Comparison of ENCODE assay signal across 1 cellular context in the genomic region with DNA sequence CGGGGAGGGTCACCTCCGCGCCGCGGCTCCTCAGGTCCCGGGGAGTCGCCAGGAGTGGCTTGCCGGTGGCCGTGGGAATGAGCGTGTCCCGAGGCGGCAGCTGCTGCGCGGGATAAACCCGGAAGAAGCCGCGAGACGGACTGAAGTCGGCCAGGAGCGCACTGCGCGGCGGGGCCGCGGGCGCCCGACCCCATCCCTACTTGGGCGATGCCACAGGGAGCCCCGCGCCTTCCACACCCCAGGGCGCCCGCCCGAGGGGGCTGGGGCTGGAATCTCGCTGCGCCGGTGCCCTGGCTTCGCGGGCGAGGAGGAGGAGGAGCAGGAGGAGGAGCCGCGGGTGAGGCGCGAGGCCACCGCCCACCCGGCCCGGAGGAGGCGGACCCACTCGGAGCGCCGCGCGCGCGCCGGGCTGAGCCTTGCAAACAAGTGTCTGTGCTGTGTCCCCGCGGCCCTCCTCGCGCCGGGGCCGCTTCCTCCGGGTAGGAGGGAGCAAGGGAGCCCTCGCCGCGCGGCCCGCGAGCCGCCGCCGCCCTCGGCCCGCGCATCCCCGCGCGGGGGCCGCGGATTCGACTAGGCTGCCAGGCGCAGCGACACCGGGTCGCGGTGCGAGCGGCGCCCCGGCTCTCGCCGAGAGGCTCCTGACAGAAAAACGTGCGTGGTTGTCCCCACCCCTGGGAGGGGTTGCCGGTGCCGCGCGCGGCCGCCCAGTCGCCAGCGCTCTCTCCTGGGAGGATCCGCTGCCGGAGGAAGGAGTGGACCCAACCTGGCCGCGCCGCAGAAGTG.
A peak's percentile ranks its signal among the peaks of the same experiment; 100 is the strongest.
TF ChIP-seq lines count a peak whose summit lies in the region.

A gene (plus strand): TSS at position 412 of the 783 bp plus-strand sequence.

TF ChIP-seq in HepG2, 621 proteins besides CTCF, POLR2A, EP300 and RAD21 (continued from another document and continues in another):
- TF ChIP-seq, protein P1, sequence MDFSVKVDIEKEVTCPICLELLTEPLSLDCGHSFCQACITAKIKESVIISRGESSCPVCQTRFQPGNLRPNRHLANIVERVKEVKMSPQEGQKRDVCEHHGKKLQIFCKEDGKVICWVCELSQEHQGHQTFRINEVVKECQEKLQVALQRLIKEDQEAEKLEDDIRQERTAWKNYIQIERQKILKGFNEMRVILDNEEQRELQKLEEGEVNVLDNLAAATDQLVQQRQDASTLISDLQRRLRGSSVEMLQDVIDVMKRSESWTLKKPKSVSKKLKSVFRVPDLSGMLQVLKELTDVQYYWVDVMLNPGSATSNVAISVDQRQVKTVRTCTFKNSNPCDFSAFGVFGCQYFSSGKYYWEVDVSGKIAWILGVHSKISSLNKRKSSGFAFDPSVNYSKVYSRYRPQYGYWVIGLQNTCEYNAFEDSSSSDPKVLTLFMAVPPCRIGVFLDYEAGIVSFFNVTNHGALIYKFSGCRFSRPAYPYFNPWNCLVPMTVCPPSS (IDR thresholded peaks at IDR 0.05): no peak
- TF ChIP-seq ZNF766 (CRISPR knock-in tag; IDR thresholded peaks at IDR 0.05; ENCODE audit: borderline replicate concordance): no peak
- TF ChIP-seq ISX (CRISPR knock-in tag; conservative IDR thresholded peaks at IDR 0.05): no peak
- peak; percentile 16; the same call in 1 of the 2 replicates for TF ChIP-seq ZNF34 (CRISPR knock-in tag; IDR thresholded peaks at IDR 0.05; ENCODE audit: borderline replicate concordance)
- TF ChIP-seq, protein P2, sequence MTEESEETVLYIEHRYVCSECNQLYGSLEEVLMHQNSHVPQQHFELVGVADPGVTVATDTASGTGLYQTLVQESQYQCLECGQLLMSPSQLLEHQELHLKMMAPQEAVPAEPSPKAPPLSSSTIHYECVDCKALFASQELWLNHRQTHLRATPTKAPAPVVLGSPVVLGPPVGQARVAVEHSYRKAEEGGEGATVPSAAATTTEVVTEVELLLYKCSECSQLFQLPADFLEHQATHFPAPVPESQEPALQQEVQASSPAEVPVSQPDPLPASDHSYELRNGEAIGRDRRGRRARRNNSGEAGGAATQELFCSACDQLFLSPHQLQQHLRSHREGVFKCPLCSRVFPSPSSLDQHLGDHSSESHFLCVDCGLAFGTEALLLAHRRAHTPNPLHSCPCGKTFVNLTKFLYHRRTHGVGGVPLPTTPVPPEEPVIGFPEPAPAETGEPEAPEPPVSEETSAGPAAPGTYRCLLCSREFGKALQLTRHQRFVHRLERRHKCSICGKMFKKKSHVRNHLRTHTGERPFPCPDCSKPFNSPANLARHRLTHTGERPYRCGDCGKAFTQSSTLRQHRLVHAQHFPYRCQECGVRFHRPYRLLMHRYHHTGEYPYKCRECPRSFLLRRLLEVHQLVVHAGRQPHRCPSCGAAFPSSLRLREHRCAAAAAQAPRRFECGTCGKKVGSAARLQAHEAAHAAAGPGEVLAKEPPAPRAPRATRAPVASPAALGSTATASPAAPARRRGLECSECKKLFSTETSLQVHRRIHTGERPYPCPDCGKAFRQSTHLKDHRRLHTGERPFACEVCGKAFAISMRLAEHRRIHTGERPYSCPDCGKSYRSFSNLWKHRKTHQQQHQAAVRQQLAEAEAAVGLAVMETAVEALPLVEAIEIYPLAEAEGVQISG (CRISPR knock-in tag; IDR thresholded peaks at IDR 0.05): peak; percentile 83
- no peak; the same call in 1 of the 2 replicates for TF ChIP-seq ZNF589 (CRISPR knock-in tag; conservative IDR thresholded peaks at IDR 0.05)
- TF ChIP-seq JDP2 (CRISPR knock-in tag; IDR thresholded peaks at IDR 0.05; ENCODE audit: borderline replicate concordance): no peak
- TF ChIP-seq ZC3H13 (CRISPR knock-in tag; IDR thresholded peaks at IDR 0.05): peak; percentile 25; the same call in 1 of the 2 replicates
- TF ChIP-seq, protein P3, sequence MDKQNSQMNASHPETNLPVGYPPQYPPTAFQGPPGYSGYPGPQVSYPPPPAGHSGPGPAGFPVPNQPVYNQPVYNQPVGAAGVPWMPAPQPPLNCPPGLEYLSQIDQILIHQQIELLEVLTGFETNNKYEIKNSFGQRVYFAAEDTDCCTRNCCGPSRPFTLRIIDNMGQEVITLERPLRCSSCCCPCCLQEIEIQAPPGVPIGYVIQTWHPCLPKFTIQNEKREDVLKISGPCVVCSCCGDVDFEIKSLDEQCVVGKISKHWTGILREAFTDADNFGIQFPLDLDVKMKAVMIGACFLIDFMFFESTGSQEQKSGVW (CRISPR knock-in tag; IDR thresholded peaks at IDR 0.05; ENCODE audit: borderline replicate concordance): no peak
- peak; percentile 73 for TF ChIP-seq HNRNPLL (IDR thresholded peaks at IDR 0.05; ENCODE audit: low read depth, low read length, poor library complexity, severe bottlenecking)
- peak; percentile 57; the same call in 1 of the 2 replicates for TF ChIP-seq PPARG (CRISPR knock-in tag; conservative IDR thresholded peaks at IDR 0.05)
- TF ChIP-seq NFIC (IDR thresholded peaks at IDR 0.05; ENCODE audit: low read length): no peak; the same call in 1 of the 2 replicates
- no peak; the same call in 1 of the 2 replicates for TF ChIP-seq HES4 (CRISPR knock-in tag; IDR thresholded peaks at IDR 0.05; ENCODE audit: borderline replicate concordance)
- peak; percentile 41; the same call in 1 of the 3 replicates for TF ChIP-seq MXI1 (IDR thresholded peaks at IDR 0.05; ENCODE audit: borderline replicate concordance, low read depth, low read length)
- no peak for TF ChIP-seq ZNF569 (CRISPR knock-in tag; IDR thresholded peaks at IDR 0.05; ENCODE audit: borderline replicate concordance)
- TF ChIP-seq NR2C2 (CRISPR knock-in tag; IDR thresholded peaks at IDR 0.05; ENCODE audit: borderline replicate concordance): no peak
- TF ChIP-seq, protein P4, sequence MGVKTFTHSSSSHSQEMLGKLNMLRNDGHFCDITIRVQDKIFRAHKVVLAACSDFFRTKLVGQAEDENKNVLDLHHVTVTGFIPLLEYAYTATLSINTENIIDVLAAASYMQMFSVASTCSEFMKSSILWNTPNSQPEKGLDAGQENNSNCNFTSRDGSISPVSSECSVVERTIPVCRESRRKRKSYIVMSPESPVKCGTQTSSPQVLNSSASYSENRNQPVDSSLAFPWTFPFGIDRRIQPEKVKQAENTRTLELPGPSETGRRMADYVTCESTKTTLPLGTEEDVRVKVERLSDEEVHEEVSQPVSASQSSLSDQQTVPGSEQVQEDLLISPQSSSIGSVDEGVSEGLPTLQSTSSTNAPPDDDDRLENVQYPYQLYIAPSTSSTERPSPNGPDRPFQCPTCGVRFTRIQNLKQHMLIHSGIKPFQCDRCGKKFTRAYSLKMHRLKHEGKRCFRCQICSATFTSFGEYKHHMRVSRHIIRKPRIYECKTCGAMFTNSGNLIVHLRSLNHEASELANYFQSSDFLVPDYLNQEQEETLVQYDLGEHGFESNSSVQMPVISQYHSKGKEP (CRISPR knock-in tag; IDR thresholded peaks at IDR 0.05): no peak
- TF ChIP-seq, protein P5, sequence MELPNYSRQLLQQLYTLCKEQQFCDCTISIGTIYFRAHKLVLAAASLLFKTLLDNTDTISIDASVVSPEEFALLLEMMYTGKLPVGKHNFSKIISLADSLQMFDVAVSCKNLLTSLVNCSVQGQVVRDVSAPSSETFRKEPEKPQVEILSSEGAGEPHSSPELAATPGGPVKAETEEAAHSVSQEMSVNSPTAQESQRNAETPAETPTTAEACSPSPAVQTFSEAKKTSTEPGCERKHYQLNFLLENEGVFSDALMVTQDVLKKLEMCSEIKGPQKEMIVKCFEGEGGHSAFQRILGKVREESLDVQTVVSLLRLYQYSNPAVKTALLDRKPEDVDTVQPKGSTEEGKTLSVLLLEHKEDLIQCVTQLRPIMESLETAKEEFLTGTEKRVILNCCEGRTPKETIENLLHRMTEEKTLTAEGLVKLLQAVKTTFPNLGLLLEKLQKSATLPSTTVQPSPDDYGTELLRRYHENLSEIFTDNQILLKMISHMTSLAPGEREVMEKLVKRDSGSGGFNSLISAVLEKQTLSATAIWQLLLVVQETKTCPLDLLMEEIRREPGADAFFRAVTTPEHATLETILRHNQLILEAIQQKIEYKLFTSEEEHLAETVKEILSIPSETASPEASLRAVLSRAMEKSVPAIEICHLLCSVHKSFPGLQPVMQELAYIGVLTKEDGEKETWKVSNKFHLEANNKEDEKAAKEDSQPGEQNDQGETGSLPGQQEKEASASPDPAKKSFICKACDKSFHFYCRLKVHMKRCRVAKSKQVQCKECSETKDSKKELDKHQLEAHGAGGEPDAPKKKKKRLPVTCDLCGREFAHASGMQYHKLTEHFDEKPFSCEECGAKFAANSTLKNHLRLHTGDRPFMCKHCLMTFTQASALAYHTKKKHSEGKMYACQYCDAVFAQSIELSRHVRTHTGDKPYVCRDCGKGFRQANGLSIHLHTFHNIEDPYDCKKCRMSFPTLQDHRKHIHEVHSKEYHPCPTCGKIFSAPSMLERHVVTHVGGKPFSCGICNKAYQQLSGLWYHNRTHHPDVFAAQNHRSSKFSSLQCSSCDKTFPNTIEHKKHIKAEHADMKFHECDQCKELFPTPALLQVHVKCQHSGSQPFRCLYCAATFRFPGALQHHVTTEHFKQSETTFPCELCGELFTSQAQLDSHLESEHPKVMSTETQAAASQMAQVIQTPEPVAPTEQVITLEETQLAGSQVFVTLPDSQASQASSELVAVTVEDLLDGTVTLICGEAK (IDR thresholded peaks at IDR 0.05): no peak
- TF ChIP-seq, protein P5 (CRISPR knock-in tag; IDR thresholded peaks at IDR 0.05): no peak; the same call in 1 of the 2 replicates
- no peak for TF ChIP-seq RFX1 (IDR thresholded peaks at IDR 0.05)
- 0 out of 2 replicates have a peak, but pooled peaks have one; percentile 33 for TF ChIP-seq ZNF557 (CRISPR knock-in tag; IDR thresholded peaks at IDR 0.05)
- TF ChIP-seq ZNF75D (CRISPR knock-in tag; IDR thresholded peaks at IDR 0.05; ENCODE audit: borderline replicate concordance): no peak
- TF ChIP-seq, protein P6, sequence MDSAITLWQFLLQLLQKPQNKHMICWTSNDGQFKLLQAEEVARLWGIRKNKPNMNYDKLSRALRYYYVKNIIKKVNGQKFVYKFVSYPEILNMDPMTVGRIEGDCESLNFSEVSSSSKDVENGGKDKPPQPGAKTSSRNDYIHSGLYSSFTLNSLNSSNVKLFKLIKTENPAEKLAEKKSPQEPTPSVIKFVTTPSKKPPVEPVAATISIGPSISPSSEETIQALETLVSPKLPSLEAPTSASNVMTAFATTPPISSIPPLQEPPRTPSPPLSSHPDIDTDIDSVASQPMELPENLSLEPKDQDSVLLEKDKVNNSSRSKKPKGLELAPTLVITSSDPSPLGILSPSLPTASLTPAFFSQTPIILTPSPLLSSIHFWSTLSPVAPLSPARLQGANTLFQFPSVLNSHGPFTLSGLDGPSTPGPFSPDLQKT (CRISPR knock-in tag; IDR thresholded peaks at IDR 0.05; ENCODE audit: borderline replicate concordance): no peak
- TF ChIP-seq KDM5A (IDR thresholded peaks at IDR 0.05; ENCODE audit: borderline replicate concordance, low read length): no peak
- TF ChIP-seq ZNF234 (CRISPR knock-in tag; conservative IDR thresholded peaks at IDR 0.05): 0 out of 2 replicates have a peak, but pooled peaks have one; percentile 25
- TF ChIP-seq, protein P7, sequence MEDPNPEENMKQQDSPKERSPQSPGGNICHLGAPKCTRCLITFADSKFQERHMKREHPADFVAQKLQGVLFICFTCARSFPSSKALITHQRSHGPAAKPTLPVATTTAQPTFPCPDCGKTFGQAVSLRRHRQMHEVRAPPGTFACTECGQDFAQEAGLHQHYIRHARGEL (CRISPR knock-in tag; IDR thresholded peaks at IDR 0.05): no peak
- 0 out of 2 replicates have a peak, but pooled peaks have one; percentile 30 for TF ChIP-seq ZKSCAN8 (CRISPR knock-in tag; IDR thresholded peaks at IDR 0.05; ENCODE audit: borderline replicate concordance)
- peak; percentile 90 for TF ChIP-seq ZNF263 (CRISPR knock-in tag; IDR thresholded peaks at IDR 0.05)
- no peak for TF ChIP-seq ZNF790 (CRISPR knock-in tag; IDR thresholded peaks at IDR 0.05; ENCODE audit: borderline replicate concordance)
- no peak for TF ChIP-seq ZNF510 (CRISPR knock-in tag; IDR thresholded peaks at IDR 0.05; ENCODE audit: low read depth)
- TF ChIP-seq ATAD3A (CRISPR knock-in tag; IDR thresholded peaks at IDR 0.05): no peak
- TF ChIP-seq, protein P8, sequence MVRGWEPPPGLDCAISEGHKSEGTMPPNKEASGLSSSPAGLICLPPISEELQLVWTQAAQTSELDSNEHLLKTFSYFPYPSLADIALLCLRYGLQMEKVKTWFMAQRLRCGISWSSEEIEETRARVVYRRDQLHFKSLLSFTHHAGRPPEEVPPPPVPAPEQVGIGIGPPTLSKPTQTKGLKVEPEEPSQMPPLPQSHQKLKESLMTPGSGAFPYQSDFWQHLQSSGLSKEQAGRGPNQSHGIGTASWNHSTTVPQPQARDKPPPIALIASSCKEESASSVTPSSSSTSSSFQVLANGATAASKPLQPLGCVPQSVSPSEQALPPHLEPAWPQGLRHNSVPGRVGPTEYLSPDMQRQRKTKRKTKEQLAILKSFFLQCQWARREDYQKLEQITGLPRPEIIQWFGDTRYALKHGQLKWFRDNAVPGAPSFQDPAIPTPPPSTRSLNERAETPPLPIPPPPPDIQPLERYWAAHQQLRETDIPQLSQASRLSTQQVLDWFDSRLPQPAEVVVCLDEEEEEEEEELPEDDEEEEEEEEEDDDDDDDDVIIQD (CRISPR knock-in tag; IDR thresholded peaks at IDR 0.05; ENCODE audit: low read depth): no peak
- peak; percentile 44; the same call in 1 of the 2 replicates for TF ChIP-seq ZNF543 (CRISPR knock-in tag; IDR thresholded peaks at IDR 0.05)
- no peak for TF ChIP-seq HNF4G (IDR thresholded peaks at IDR 0.05; ENCODE audit: borderline replicate concordance, low read depth, low read length)
- TF ChIP-seq HNF4G (CRISPR knock-in tag; IDR thresholded peaks at IDR 0.05; ENCODE audit: borderline replicate concordance, low read depth): no peak
